16 cellular contexts compared by ENCODE assay signal in genomic region chr1:33177996-33178540, GRCh38. TPM values are rescaled to one million over a fixed set of nuclear protein-coding genes. Genes with fewer than 3 reads are reported as not detected.
DNase-seq lines count a peak whose midpoint lies in the region; ATAC-seq and TF ChIP-seq lines count a peak whose summit lies in the region.
"Had no signal": no experiment of that assay in that cellular context is flagged by ENCODE, and none has a peak within 500 bp of the region (broad histone marks: within the 10 kb centered on the region; RNA-seq: fewer than 3 reads in every experiment).

No MANE protein-coding gene starts in this region.

- H3K4me3 ChIP-seq in foreskin fibroblast (ENCODE audit: low read depth in 1 of 2, low read length in 2 of 2): no peak overlapping the region

- H3K27ac Mint-ChIP-seq in osteocyte (ENCODE audit: unreplicated experiment): peak overlapping the region; percentile 56
- H3K27ac Mint-ChIP-seq in activated CD4-positive, alpha-beta T cell treated with anti-CD3 and anti-CD28 coated beads for 36 hours: no peak overlapping the region

- POLR2A ChIA-PET in activated CD4-positive, alpha-beta T cell treated with anti-CD3 and anti-CD28 coated beads for 36 hours (lab: Charles Lee): no interaction called here

- CTCF ChIA-PET in activated CD4-positive, alpha-beta T cell treated with anti-CD3 and anti-CD28 coated beads for 36 hours (lab: Charles Lee): interaction anchor here (0.6 kb wide), 1 partner anchor 70 kb away, joined by 3 read pairs; no protein-coding TSS in a partner anchor

- H3K9me3 Mint-ChIP-seq in osteocyte (ENCODE audit: unreplicated experiment): no peaks in the 10 kb centered on the region
- H3K9me3 Mint-ChIP-seq in activated CD4-positive, alpha-beta T cell treated with anti-CD3 and anti-CD28 coated beads for 36 hours (ENCODE audit: low read depth): no peaks in the 10 kb centered on the region
- H3K9me3 Mint-ChIP-seq: CD4-positive, CD25-positive, alpha-beta regulatory T cell; IgD-negative memory B cell had no signal

- DNase-seq in DMS 273 (lab: John Stamatoyannopoulos, UW; ENCODE audit: unreplicated experiment) (peak; percentile 80), NCI-H524 (lab: John Stamatoyannopoulos, UW) (peak; percentile 89 to 96), osteocyte (ENCODE audit: extremely low spot score, unreplicated experiment) (peak; percentile 62), foreskin fibroblast (no peak), GM03348 (ENCODE audit: low spot score) (no peak)
- no peak for DNase-seq in activated CD4-positive, alpha-beta T cell treated with anti-CD3 and anti-CD28 coated beads for 36 hours
- DNase-seq: ACHN; Calu3; CD4-positive, CD25-positive, alpha-beta regulatory T cell; DMS79 treated with DMSO at 0.1 percent for 48 hours; NCI-H1436 treated with DMSO at 0.1 percent for 48 hours; NCI-H345; RPMI8226 had no signal

- H3K36me3 Mint-ChIP-seq in osteocyte (ENCODE audit: unreplicated experiment): peaks cover 29% of the 10 kb centered on the region
- H3K36me3 Mint-ChIP-seq in activated CD4-positive, alpha-beta T cell treated with anti-CD3 and anti-CD28 coated beads for 36 hours (ENCODE audit: low read depth): no peaks in the 10 kb centered on the region

- TF ChIP-seq CTCF in osteocyte (IDR thresholded peaks at IDR 0.05) (no peak), foreskin fibroblast (IDR thresholded peaks at IDR 0.05; ENCODE audit: low read depth, low read length) (no peak)

- H3K27me3 Mint-ChIP-seq in osteocyte (ENCODE audit: unreplicated experiment): no peaks in the 10 kb centered on the region
- H3K27me3 Mint-ChIP-seq in activated CD4-positive, alpha-beta T cell treated with anti-CD3 and anti-CD28 coated beads for 36 hours: peaks cover 3% of the 10 kb centered on the region
- H3K27me3 Mint-ChIP-seq: IgD-negative memory B cell had no signal

- no peak for ATAC-seq in GM19351 (IDR thresholded peaks at IDR 0.05; ENCODE audit: unreplicated experiment)
- ATAC-seq in activated CD4-positive, alpha-beta T cell treated with anti-CD3 and anti-CD28 coated beads for 36 hours: no peak

- intact Hi-C loops in activated CD4-positive, alpha-beta T cell treated with anti-CD3 and anti-CD28 coated beads for 36 hours (cut with DNase I, micrococcal nuclease): no loop called here

- peak overlapping the region; percentile 67 for H3K4me3 Mint-ChIP-seq in osteocyte (ENCODE audit: unreplicated experiment)
- no peak overlapping the region for H3K4me3 Mint-ChIP-seq in activated CD4-positive, alpha-beta T cell treated with anti-CD3 and anti-CD28 coated beads for 36 hours

- peaks cover 69% of the 10 kb centered on the region for H3K4me1 Mint-ChIP-seq in osteocyte (ENCODE audit: unreplicated experiment)
- H3K4me1 Mint-ChIP-seq in activated CD4-positive, alpha-beta T cell treated with anti-CD3 and anti-CD28 coated beads for 36 hours: peaks cover 22% of the 10 kb centered on the region

- H3K27ac ChIP-seq in cingulate gyrus (ENCODE audit: low read depth, low read length): peak overlapping the region; percentile 19

RNA-seq across cellular contexts. Expression of gene TRIM62, which starts 3.8 kb away (rescaled TPM):
- total RNA-seq in osteocyte: 71.8 and 78.7 TPM in 2 replicates
- total RNA-seq in activated CD4-positive, alpha-beta T cell treated with anti-CD3 and anti-CD28 coated beads for 36 hours: 1 to 10 TPM; 3.6 to 3.7 TPM

Comparison
In these comparisons a context has a peak if more than half of its experiments do, and no peak if none do; other contexts are left out.
1. DNase-seq: peak in DMS 273 (single experiment), NCI-H524 (2 of 2) and osteocyte (single experiment); none in foreskin fibroblast (0 of 2), activated CD4-positive, alpha-beta T cell treated with anti-CD3 and anti-CD28 coated beads for 36 hours (single experiment) and GM03348 (single experiment).
2. RNA of gene TRIM62, which starts 3.8 kb away (total RNA-seq): 71.8 to 78.7 TPM in osteocyte; 3.6 to 3.7 TPM in activated CD4-positive, alpha-beta T cell treated with anti-CD3 and anti-CD28 coated beads for 36 hours; every median in the first group is over 10 times any median in the second.